In the genomic region with DNA sequence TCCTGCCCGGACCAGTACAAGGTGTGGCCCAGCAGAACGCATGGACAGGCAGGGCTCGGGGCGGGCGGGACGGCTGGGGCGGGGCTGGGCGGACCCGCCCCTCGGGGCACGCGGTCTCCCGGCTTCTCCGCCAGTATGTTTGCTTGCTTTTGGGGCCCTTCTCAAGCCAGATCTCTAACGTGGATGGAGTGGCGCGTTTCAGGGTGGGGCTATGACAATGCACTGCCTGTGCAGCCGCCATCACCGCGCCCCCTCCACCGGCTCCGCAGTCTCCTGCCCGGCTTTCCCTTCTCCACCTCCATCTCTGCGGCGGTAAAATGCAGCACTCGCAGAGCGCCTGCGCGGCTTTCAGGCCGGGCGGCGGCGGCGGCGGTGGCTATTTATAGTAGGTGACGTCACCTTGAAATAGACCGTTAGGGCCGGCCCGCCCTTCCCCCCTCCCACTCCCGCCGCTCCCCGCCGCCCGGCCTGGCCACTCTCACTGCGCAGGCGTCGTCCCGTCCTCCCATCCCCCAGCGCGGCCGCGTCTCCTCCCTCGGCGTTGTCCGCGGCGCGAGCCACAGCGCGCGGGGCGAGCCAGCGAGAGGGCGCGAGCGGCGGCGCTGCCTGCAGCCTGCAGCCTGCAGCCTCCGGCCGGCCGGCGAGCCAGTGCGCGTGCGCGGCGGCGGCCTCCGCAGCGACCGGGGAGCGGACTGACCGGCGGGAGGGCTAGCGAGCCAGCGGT, we compare ENCODE assay signal across 1 cellular context.
TF ChIP-seq lines count a peak whose summit lies in the region.

A gene (plus strand): TSS at position 560 of the 724 bp plus-strand sequence. CDS start 199 bp downstream, outside the sequence.

TF ChIP-seq in GM12878, 131 proteins besides CTCF, POLR2A, EP300 and RAD21 (continued from another document):
- TF ChIP-seq, protein P1, sequence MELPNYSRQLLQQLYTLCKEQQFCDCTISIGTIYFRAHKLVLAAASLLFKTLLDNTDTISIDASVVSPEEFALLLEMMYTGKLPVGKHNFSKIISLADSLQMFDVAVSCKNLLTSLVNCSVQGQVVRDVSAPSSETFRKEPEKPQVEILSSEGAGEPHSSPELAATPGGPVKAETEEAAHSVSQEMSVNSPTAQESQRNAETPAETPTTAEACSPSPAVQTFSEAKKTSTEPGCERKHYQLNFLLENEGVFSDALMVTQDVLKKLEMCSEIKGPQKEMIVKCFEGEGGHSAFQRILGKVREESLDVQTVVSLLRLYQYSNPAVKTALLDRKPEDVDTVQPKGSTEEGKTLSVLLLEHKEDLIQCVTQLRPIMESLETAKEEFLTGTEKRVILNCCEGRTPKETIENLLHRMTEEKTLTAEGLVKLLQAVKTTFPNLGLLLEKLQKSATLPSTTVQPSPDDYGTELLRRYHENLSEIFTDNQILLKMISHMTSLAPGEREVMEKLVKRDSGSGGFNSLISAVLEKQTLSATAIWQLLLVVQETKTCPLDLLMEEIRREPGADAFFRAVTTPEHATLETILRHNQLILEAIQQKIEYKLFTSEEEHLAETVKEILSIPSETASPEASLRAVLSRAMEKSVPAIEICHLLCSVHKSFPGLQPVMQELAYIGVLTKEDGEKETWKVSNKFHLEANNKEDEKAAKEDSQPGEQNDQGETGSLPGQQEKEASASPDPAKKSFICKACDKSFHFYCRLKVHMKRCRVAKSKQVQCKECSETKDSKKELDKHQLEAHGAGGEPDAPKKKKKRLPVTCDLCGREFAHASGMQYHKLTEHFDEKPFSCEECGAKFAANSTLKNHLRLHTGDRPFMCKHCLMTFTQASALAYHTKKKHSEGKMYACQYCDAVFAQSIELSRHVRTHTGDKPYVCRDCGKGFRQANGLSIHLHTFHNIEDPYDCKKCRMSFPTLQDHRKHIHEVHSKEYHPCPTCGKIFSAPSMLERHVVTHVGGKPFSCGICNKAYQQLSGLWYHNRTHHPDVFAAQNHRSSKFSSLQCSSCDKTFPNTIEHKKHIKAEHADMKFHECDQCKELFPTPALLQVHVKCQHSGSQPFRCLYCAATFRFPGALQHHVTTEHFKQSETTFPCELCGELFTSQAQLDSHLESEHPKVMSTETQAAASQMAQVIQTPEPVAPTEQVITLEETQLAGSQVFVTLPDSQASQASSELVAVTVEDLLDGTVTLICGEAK (IDR thresholded peaks at IDR 0.05; ENCODE audit: borderline replicate concordance), result no peak
- TF ChIP-seq ZSCAN29 (IDR thresholded peaks at IDR 0.05) (peak; percentile 73; the same call in 1 of the 2 replicates), ZNF207 (IDR thresholded peaks at IDR 0.05; ENCODE audit: borderline replicate concordance) (no peak), BACH1 (IDR thresholded peaks at IDR 0.05; ENCODE audit: borderline replicate concordance) (peak; percentile 89), GABPA (IDR thresholded peaks at IDR 0.05; ENCODE audit: low read depth) (no peak), POLR2AphosphoS2 (IDR thresholded peaks at IDR 0.05; ENCODE audit: low read depth, low read length) (peak; percentile 84; the same call in 1 of the 2 replicates)
